11 cellular contexts compared by ENCODE assay signal in genomic region chr16:10387378-10387681, GRCh38. TPM values are rescaled to one million over a fixed set of nuclear protein-coding genes. Genes with fewer than 3 reads are reported as not detected.
A peak's percentile ranks its signal among the peaks of the same experiment; 100 is the strongest.
DNase-seq lines count a peak whose midpoint lies in the region; ATAC-seq and TF ChIP-seq lines count a peak whose summit lies in the region.
"Had no signal": no experiment of that assay in that cellular context is flagged by ENCODE, and none has a peak within 500 bp of the region (broad histone marks: within the 10 kb centered on the region; RNA-seq: fewer than 3 reads in every experiment).

No MANE protein-coding gene starts in this region.

- H3K4me3 ChIP-seq in Caco-2 (ENCODE audit: low read depth, low read length): peak overlapping the region; percentile 60
- peak overlapping the region; percentile 78 for H3K4me3 ChIP-seq in MG63

- no peak overlapping the region for H3K27ac Mint-ChIP-seq in Caco-2 (ENCODE audit: unreplicated experiment)
- no peak overlapping the region for H3K27ac Mint-ChIP-seq in central memory CD8-positive, alpha-beta T cell (ENCODE audit: low read depth)
- peak overlapping the region; percentile 92 to 95 for H3K27ac Mint-ChIP-seq in natural killer cell treated with Interleukin-12 subunit alpha and Interleukin-12 subunit beta and Interleukin-15 and Interleukin-18, amount 100 ng/mL, for 72 hours
- H3K27ac Mint-ChIP-seq in CD14-positive monocyte: no peak overlapping the region

- H3K36me3 ChIP-seq in Caco-2 (ENCODE audit: control insufficient read depth, insufficient read depth, low read length) (no peaks in the 10 kb centered on the region), MG63 (peaks cover 23% of the 10 kb centered on the region)

- ATAC-seq in central memory CD8-positive, alpha-beta T cell (replicated peaks; ENCODE audit: extremely low read depth, poor library complexity, severe bottlenecking): no peak
- ATAC-seq in natural killer cell treated with Interleukin-12 subunit alpha and Interleukin-12 subunit beta and Interleukin-15 and Interleukin-18, amount 100 ng/mL, for 72 hours: no peak
- ATAC-seq in HG03432 (IDR thresholded peaks at IDR 0.05; ENCODE audit: unreplicated experiment): no peak
- no peak for ATAC-seq in HG03521 (IDR thresholded peaks at IDR 0.05; ENCODE audit: unreplicated experiment)
- ATAC-seq: mucosa of descending colon had no signal

- intact Hi-C loops in Caco-2 (cut with micrococcal nuclease; ENCODE audit: unreplicated experiment): no loop called here
- intact Hi-C loops in CD14-positive monocyte (cut with micrococcal nuclease): no loop called here

- no peaks in the 10 kb centered on the region for H3K9me3 ChIP-seq in Caco-2
- peaks cover 7% of the 10 kb centered on the region for H3K9me3 ChIP-seq in MG63
- H3K9me3 ChIP-seq: mucosa of descending colon had no signal

- H3K9me3 Mint-ChIP-seq in Caco-2 (ENCODE audit: unreplicated experiment) (no peaks in the 10 kb centered on the region), CD14-positive monocyte (peaks cover 3 to 25% (median 11%) of the 10 kb centered on the region in 7 donors)
- H3K9me3 Mint-ChIP-seq in central memory CD8-positive, alpha-beta T cell: no peaks in the 10 kb centered on the region
- no peaks in the 10 kb centered on the region for H3K9me3 Mint-ChIP-seq in natural killer cell treated with Interleukin-12 subunit alpha and Interleukin-12 subunit beta and Interleukin-15 and Interleukin-18, amount 100 ng/mL, for 72 hours

- H3K4me1 ChIP-seq in Caco-2: peaks cover 5% of the 10 kb centered on the region; the same call in 1 of the 2 replicates

- H3K4me1 Mint-ChIP-seq in Caco-2 (ENCODE audit: low read depth, unreplicated experiment): peaks cover 4% of the 10 kb centered on the region
- peaks cover 39% of the 10 kb centered on the region for H3K4me1 Mint-ChIP-seq in central memory CD8-positive, alpha-beta T cell
- peaks cover 30 to 35% of the 10 kb centered on the region in 2 donors for H3K4me1 Mint-ChIP-seq in natural killer cell treated with Interleukin-12 subunit alpha and Interleukin-12 subunit beta and Interleukin-15 and Interleukin-18, amount 100 ng/mL, for 72 hours (ENCODE audit: low read depth in 2 of 2)
- peaks cover 20% of the 10 kb centered on the region for H3K4me1 Mint-ChIP-seq in CD14-positive monocyte

- H3K27me3 ChIP-seq in Caco-2 (replicated peaks; ENCODE audit: control insufficient read depth, insufficient read depth, low read length) (no peaks in the 10 kb centered on the region), MG63 (no peaks in the 10 kb centered on the region)

- CTCF ChIA-PET in Caco-2 (lab: Charles Lee): no interaction called here

- POLR2A ChIA-PET in Caco-2 (lab: Charles Lee): no interaction called here

- H3K4me3 Mint-ChIP-seq in Caco-2 (ENCODE audit: unreplicated experiment) (peak overlapping the region; percentile 84), CD14-positive monocyte (no peak overlapping the region)
- H3K4me3 Mint-ChIP-seq in central memory CD8-positive, alpha-beta T cell: peak overlapping the region; percentile 97
- peak overlapping the region; percentile 90 for H3K4me3 Mint-ChIP-seq in natural killer cell treated with Interleukin-12 subunit alpha and Interleukin-12 subunit beta and Interleukin-15 and Interleukin-18, amount 100 ng/mL, for 72 hours

- TF ChIP-seq CTCF in Caco-2 (IDR thresholded peaks at IDR 0.05; ENCODE audit: insufficient read depth in 1 of 2, low read depth in 1 of 2, low read length in 1 of 2, severe bottlenecking in 1 of 2, unreplicated experiment in 1 of 2) (no peak), CD14-positive monocyte (IDR thresholded peaks at IDR 0.05) (no peak)

- no peaks in the 10 kb centered on the region for H3K27me3 Mint-ChIP-seq in Caco-2 (ENCODE audit: insufficient read depth, unreplicated experiment)
- H3K27me3 Mint-ChIP-seq in central memory CD8-positive, alpha-beta T cell: no peaks in the 10 kb centered on the region
- H3K27me3 Mint-ChIP-seq in natural killer cell treated with Interleukin-12 subunit alpha and Interleukin-12 subunit beta and Interleukin-15 and Interleukin-18, amount 100 ng/mL, for 72 hours: no peaks in the 10 kb centered on the region
- H3K27me3 Mint-ChIP-seq in CD14-positive monocyte (ENCODE audit: low read depth in 3 of 3): peaks cover 0 to 6% (median 0%) of the 10 kb centered on the region in 3 donors

- H3K36me3 Mint-ChIP-seq in Caco-2 (ENCODE audit: insufficient read depth, unreplicated experiment): peaks cover 34% of the 10 kb centered on the region
- H3K36me3 Mint-ChIP-seq in central memory CD8-positive, alpha-beta T cell (ENCODE audit: insufficient read depth): peaks cover 14% of the 10 kb centered on the region
- H3K36me3 Mint-ChIP-seq in natural killer cell treated with Interleukin-12 subunit alpha and Interleukin-12 subunit beta and Interleukin-15 and Interleukin-18, amount 100 ng/mL, for 72 hours: peaks cover 14% of the 10 kb centered on the region
- H3K36me3 Mint-ChIP-seq in CD14-positive monocyte: peaks cover 4 to 16% of the 10 kb centered on the region in 2 donors

- DNase-seq in Caco-2 (no peak), MG63 (no peak), NCI-H1092 (lab: John Stamatoyannopoulos, UW) (no peak), CD14-positive monocyte (ENCODE audit: low spot score) (no peak)
- no peak for DNase-seq in central memory CD8-positive, alpha-beta T cell (ENCODE audit: low spot score in 2 of 2)
- DNase-seq in natural killer cell treated with Interleukin-12 subunit alpha and Interleukin-12 subunit beta and Interleukin-15 and Interleukin-18, amount 100 ng/mL, for 72 hours (ENCODE audit: low spot score): no peak
- DNase-seq: cortex of kidney, mucosa of descending colon, NCI-H446 treated with DMSO at 0.1 percent for 48 hours had no signal

- no TSS peak for BruUV-seq in Caco-2 (replicated peaks; lab: Mats Ljungman, UMichigan)

RNA-seq across cellular contexts. Expression of gene ATF7IP2, which starts 1.5 kb away (rescaled TPM):
- total RNA-seq in Caco-2 (2022): 16.4 and 18.1 TPM in 2 replicates
- total RNA-seq in MG63 (2014; rRNA removed; shearing (Covaris generic); ENCODE audit: low replicate concordance): 8.6 and 43.4 TPM in 2 replicates
- total RNA-seq in natural killer cell treated with Interleukin-12 subunit alpha and Interleukin-12 subunit beta and Interleukin-15 and Interleukin-18, amount 100 ng/mL, for 72 hours: 10 to 100 TPM; 23.0 to 33.2 TPM
- 10 to 100 TPM in 1 of 2 donors, 1 to 10 TPM in 1; 8.7 to 11.9 TPM for polyA plus RNA-seq in CD14-positive monocyte

Comparison
In these comparisons a context has a peak if more than half of its experiments do, and no peak if none do; other contexts are left out.
1. H3K27ac Mint-ChIP-seq: peak in natural killer cell treated with Interleukin-12 subunit alpha and Interleukin-12 subunit beta and Interleukin-15 and Interleukin-18, amount 100 ng/mL, for 72 hours (2 of 2); none in Caco-2 (single experiment), central memory CD8-positive, alpha-beta T cell (single experiment) and CD14-positive monocyte (0 of 7).
2. H3K4me3 Mint-ChIP-seq: peak in Caco-2 (single experiment), central memory CD8-positive, alpha-beta T cell (single experiment) and natural killer cell treated with Interleukin-12 subunit alpha and Interleukin-12 subunit beta and Interleukin-15 and Interleukin-18, amount 100 ng/mL, for 72 hours (single experiment); none in CD14-positive monocyte (0 of 2).